15 cellular contexts compared by ENCODE assay signal in the genomic region with DNA sequence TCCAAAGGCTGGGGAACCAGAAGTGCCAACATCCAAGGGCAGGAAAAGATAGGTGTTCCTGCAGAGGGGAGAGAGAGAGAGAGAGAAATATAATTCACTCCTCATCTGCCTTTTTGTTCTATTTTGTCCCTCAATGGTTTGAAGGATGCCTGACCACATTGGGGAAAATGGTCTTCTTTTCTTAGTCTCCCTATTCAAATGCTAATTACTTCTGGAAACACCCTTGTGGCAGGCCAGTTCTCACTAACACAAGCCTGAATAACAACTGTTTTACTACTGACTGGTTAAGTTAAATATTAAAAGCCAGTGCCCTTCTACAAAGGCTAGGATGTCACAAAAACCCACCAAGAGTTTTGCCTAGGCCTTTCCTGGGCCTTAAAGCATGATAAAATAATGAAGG.
"Had no signal": no experiment of that assay in that cellular context is flagged by ENCODE, and none has a peak within 500 bp of the region (broad histone marks: within the 10 kb centered on the region; RNA-seq: fewer than 3 reads in every experiment).

No MANE protein-coding gene starts in this region.

- H3K4me1 ChIP-seq: esophagus squamous epithelium, left ventricle myocardium inferior, right lobe of liver, stomach, testis had no signal

- H3K9me3 ChIP-seq: esophagus squamous epithelium, ovary, right lobe of liver, stomach, testis had no signal

- H3K27me3 ChIP-seq: cardiac muscle cell, esophagus squamous epithelium, ovary, right lobe of liver, stomach, testis had no signal

- H3K27ac ChIP-seq: cardiac muscle cell, esophagus squamous epithelium, left ventricle myocardium inferior, ovary, right lobe of liver, stomach, testis had no signal

- DNase-seq: activated CD4-positive, alpha-beta memory T cell treated with anti-CD3 and anti-CD28 coated beads, Interleukin-2, amount 10 ng/mL, durations not matched to agents 7 days and 5 days; activated CD4-positive, alpha-beta T cell treated with anti-CD3 and anti-CD28 coated beads for 48 hours; activated CD4-positive, CD25-positive, alpha-beta regulatory T cell; activated CD8-positive, alpha-beta memory T cell treated with anti-CD3 and anti-CD28 coated beads, Interleukin-2, amount 10 ng/mL, durations not matched to agents 7 days and 5 days; dermis blood vessel endothelial cell; effector memory CD4-positive, alpha-beta T cell; esophagus squamous epithelium; left ventricle myocardium inferior; ovary; right lobe of liver; small intestine; stimulated activated CD4-positive, alpha-beta T cell treated with anti-CD3 and anti-CD28 coated beads, Interleukin-4, amount 100 ng/mL, for 1 hour; stomach; testis had no signal

- H3K36me3 ChIP-seq: cardiac muscle cell, esophagus squamous epithelium, left ventricle myocardium inferior, ovary, right lobe of liver, stomach had no signal

- H3K4me3 ChIP-seq: cardiac muscle cell, esophagus squamous epithelium, left ventricle myocardium inferior, ovary, right lobe of liver, stomach, testis had no signal
